8 cellular contexts compared by ENCODE assay signal in genomic region chr1:44631647-44632510, GRCh38. TPM values are rescaled to one million over a fixed set of nuclear protein-coding genes. Genes with fewer than 3 reads are reported as not detected.
A peak's percentile ranks its signal among the peaks of the same experiment; 100 is the strongest.
DNase-seq lines count a peak whose midpoint lies in the region; ATAC-seq and TF ChIP-seq lines count a peak whose summit lies in the region.

No MANE protein-coding gene starts in this region.

- peaks cover 13% of the 10 kb centered on the region for H3K36me3 ChIP-seq in BE2C
- H3K36me3 ChIP-seq in ectodermal cell (ENCODE audit: control insufficient read depth, insufficient read depth, low read length), result peaks cover 11% of the 10 kb centered on the region

- H3K4me1 Mint-ChIP-seq in activated CD8-positive, alpha-beta T cell treated with anti-CD3 and anti-CD28 coated beads, Interleukin-2, amount 10 ng/mL, durations not matched to agents 7 days and 5 days (ENCODE audit: low read depth), result peaks cover 27% of the 10 kb centered on the region

- ATAC-seq in GM19324 (IDR thresholded peaks at IDR 0.05; ENCODE audit: low FRiP score, unreplicated experiment), result peak; percentile 70
- ATAC-seq in HG03460 (IDR thresholded peaks at IDR 0.05; ENCODE audit: unreplicated experiment), result peak; percentile 65
- peak; percentile 86 for ATAC-seq in activated CD8-positive, alpha-beta T cell treated with anti-CD3 and anti-CD28 coated beads, Interleukin-2, amount 10 ng/mL, durations not matched to agents 7 days and 5 days

- no peaks in the 10 kb centered on the region for H3K27me3 Mint-ChIP-seq in activated CD8-positive, alpha-beta T cell treated with anti-CD3 and anti-CD28 coated beads, Interleukin-2, amount 10 ng/mL, durations not matched to agents 7 days and 5 days (ENCODE audit: low read depth)

- H3K9me3 ChIP-seq in BE2C, result no peaks in the 10 kb centered on the region
- H3K9me3 ChIP-seq in ectodermal cell (ENCODE audit: control insufficient read depth, low read length), result no peaks in the 10 kb centered on the region

- POLR2A ChIA-PET in activated CD8-positive, alpha-beta T cell treated with anti-CD3 and anti-CD28 coated beads, Interleukin-2, amount 10 ng/mL, durations not matched to agents 7 days and 5 days (lab: Charles Lee), result interaction anchor here (0.5 to 2.6 kb wide), 34 partner anchors 10 to 1357 kb away, joined by 3 to 31 read pairs (median 4); partner anchors contain the start of genes ARMH1, BTBD19, DMAP1 and ERI3

- peak overlapping the region; percentile 88 for H3K4me3 Mint-ChIP-seq in activated CD8-positive, alpha-beta T cell treated with anti-CD3 and anti-CD28 coated beads, Interleukin-2, amount 10 ng/mL, durations not matched to agents 7 days and 5 days

- WGBS in ectodermal cell, 2 experiments, result 1% methylated on average over 84 to 86 of the region's 86 CpGs

- DNase-seq in BE2C (peak; percentile 79), NCI-H774 (lab: John Stamatoyannopoulos, UW) (peak; percentile 88), lung microvascular endothelial cell (ENCODE audit: low read depth in 2 of 2) (peak; percentile 91)
- peak; percentile 94 for DNase-seq in activated CD8-positive, alpha-beta T cell treated with anti-CD3 and anti-CD28 coated beads, Interleukin-2, amount 10 ng/mL, durations not matched to agents 7 days and 5 days
- peak; percentile 86 to 88 (median 87) for DNase-seq in stimulated activated CD4-positive, alpha-beta T cell treated with anti-CD3 and anti-CD28 coated beads, TNF-alpha, amount 100 ng/mL, for 4 hours (ENCODE audit: low read depth in 3 of 3)

- no peaks in the 10 kb centered on the region for H3K27me3 ChIP-seq in BE2C
- H3K27me3 ChIP-seq in ectodermal cell (ENCODE audit: control insufficient read depth, insufficient read depth, low read length, poor library complexity, severe bottlenecking), result no peaks in the 10 kb centered on the region

- CTCF ChIA-PET in activated CD8-positive, alpha-beta T cell treated with anti-CD3 and anti-CD28 coated beads, Interleukin-2, amount 10 ng/mL, durations not matched to agents 7 days and 5 days (lab: Charles Lee), result interaction anchor here (0.8 to 5.4 kb wide), 7 partner anchors 16 to 414 kb away, joined by 3 to 59 read pairs (median 4); no protein-coding TSS in a partner anchor

- peak overlapping the region; percentile 97 for H3K27ac Mint-ChIP-seq in activated CD8-positive, alpha-beta T cell treated with anti-CD3 and anti-CD28 coated beads, Interleukin-2, amount 10 ng/mL, durations not matched to agents 7 days and 5 days

- no peak for TF ChIP-seq CTCF in BE2C (IDR thresholded peaks at IDR 0.05; ENCODE audit: low read depth, low read length)

- H3K27ac ChIP-seq in ectodermal cell (ENCODE audit: insufficient read depth, low read depth, low read length, poor library complexity, severe bottlenecking), result peak overlapping the region; percentile 100

- peak overlapping the region; percentile 75 for H3K4me3 ChIP-seq in BE2C (ENCODE audit: low read depth, low read length)
- peak overlapping the region; percentile 61 for H3K4me3 ChIP-seq in ectodermal cell (ENCODE audit: insufficient read depth, low read depth, low read length)

- peaks cover 22% of the 10 kb centered on the region for H3K36me3 Mint-ChIP-seq in activated CD8-positive, alpha-beta T cell treated with anti-CD3 and anti-CD28 coated beads, Interleukin-2, amount 10 ng/mL, durations not matched to agents 7 days and 5 days (ENCODE audit: low read depth)

- H3K4me1 ChIP-seq in BE2C (peaks cover 4% of the 10 kb centered on the region; the same call in 1 of the 2 replicates), ectodermal cell (ENCODE audit: control insufficient read depth, insufficient read depth, low read length) (peaks cover 13% of the 10 kb centered on the region)

- H3K9me3 Mint-ChIP-seq in activated CD8-positive, alpha-beta T cell treated with anti-CD3 and anti-CD28 coated beads, Interleukin-2, amount 10 ng/mL, durations not matched to agents 7 days and 5 days (ENCODE audit: insufficient read depth), result no peaks in the 10 kb centered on the region

RNA-seq across cellular contexts. Expression of gene TMEM53, which starts 42.4 kb away (rescaled TPM):
- polyA plus RNA-seq in BE2C (2012; ENCODE audit: insufficient read depth, insufficient read length, low read depth), result 1.3 TPM
- total RNA-seq in activated CD8-positive, alpha-beta T cell treated with anti-CD3 and anti-CD28 coated beads, Interleukin-2, amount 10 ng/mL, durations not matched to agents 7 days and 5 days, result 1 to 10 TPM; 4.0 to 4.6 TPM
- polyA plus RNA-seq in ectodermal cell (2013, experiment 1 of 4), result 9.3 TPM
- 10.5 TPM for polyA plus RNA-seq in ectodermal cell (2013, experiment 2 of 4)
- 7.3 TPM for polyA plus RNA-seq in ectodermal cell (2013, experiment 3 of 4)
- polyA plus RNA-seq in ectodermal cell (2013, experiment 4 of 4), result 8.8 TPM
- total RNA-seq in lung microvascular endothelial cell, result 1.7 and 3.8 TPM in 2 replicates

RNA-seq across cellular contexts. Expression of gene ARMH1, which starts 42.6 kb away (rescaled TPM):
- polyA plus RNA-seq in BE2C (2012; ENCODE audit: insufficient read depth, insufficient read length, low read depth), result not detected
- 10 to 100 TPM; 80.0 to 88.4 TPM for total RNA-seq in activated CD8-positive, alpha-beta T cell treated with anti-CD3 and anti-CD28 coated beads, Interleukin-2, amount 10 ng/mL, durations not matched to agents 7 days and 5 days
- 5.4 TPM for polyA plus RNA-seq in ectodermal cell (2013, experiment 1 of 4)
- 7.9 TPM for polyA plus RNA-seq in ectodermal cell (2013, experiment 2 of 4)
- polyA plus RNA-seq in ectodermal cell (2013, experiment 3 of 4), result 6.8 TPM
- 6.6 TPM for polyA plus RNA-seq in ectodermal cell (2013, experiment 4 of 4)
- under 0.01 TPM in 1 of 2 replicates, not detected in the other for total RNA-seq in lung microvascular endothelial cell

Comparison
In these comparisons a context has a peak if more than half of its experiments do, and no peak if none do; other contexts are left out.
1. Peak in every context shown above with its lines: DNase-seq, ATAC-seq, H3K4me3 ChIP-seq and H3K27ac ChIP-seq.
2. RNA of gene ARMH1, which starts 42.6 kb away (total RNA-seq): 80.0 to 88.4 TPM in activated CD8-positive, alpha-beta T cell treated with anti-CD3 and anti-CD28 coated beads, Interleukin-2, amount 10 ng/mL, durations not matched to agents 7 days and 5 days; under 0.01 TPM in lung microvascular endothelial cell; every median in the first group is over 10 times any median in the second.